In the genomic region with DNA sequence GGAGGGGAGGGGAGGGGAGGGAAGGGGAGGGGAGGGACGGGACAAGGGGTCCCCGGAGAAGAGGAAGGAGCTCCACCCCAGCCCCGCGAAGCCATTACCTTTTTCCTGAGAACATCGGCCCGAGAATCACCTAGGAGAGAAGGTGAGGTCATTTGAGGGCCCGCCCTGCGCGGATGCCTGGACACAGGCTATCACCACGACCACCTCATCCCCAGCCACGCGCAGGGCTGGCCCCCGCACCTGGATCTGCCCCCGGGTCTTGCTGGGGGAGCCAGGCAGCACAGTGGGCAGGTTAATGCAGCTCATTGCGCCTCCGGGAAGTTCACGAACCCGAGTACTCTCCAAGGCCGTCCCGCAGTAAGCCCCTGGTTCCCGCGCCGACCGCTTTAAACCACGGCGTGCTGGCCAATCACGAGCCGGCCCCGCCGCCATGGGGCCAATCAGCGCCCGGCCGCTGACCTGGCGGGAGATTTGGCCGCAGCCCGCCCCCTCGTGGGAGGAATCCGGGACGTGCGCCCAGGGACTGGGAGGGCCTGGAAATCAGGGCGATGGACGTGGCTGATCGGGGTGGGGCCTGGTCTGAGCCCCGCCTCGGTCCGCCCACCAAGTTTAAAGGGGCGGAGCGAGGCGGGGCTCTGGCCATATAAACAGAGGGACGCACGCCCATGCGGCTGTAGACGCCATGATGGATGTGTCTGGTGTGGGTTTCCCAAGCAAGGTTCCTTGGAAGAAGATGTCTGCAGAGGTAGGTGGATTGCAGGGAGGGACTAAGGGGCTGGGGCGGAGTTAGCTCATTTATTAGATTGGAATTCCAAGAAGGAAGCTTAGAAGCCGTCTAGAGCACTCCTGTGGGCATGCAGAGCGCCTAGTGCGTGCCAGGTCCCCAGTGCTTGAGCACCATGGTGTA, we compare ENCODE assay signal across 1 cellular context.
A peak's percentile ranks its signal among the peaks of the same experiment; 100 is the strongest.
TF ChIP-seq lines count a peak whose summit lies in the region.

A gene with protein sequence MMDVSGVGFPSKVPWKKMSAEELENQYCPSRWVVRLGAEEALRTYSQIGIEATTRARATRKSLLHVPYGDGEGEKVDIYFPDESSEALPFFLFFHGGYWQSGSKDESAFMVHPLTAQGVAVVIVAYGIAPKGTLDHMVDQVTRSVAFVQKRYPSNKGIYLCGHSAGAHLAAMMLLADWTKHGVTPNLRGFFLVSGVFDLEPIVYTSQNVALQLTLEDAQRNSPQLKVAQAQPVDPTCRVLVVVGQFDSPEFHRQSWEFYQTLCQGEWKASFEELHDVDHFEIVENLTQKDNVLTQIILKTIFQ (plus strand): TSS at position 674 of the 907 bp plus-strand sequence. CDS start 9 bp downstream, at position 683.
A gene with protein sequence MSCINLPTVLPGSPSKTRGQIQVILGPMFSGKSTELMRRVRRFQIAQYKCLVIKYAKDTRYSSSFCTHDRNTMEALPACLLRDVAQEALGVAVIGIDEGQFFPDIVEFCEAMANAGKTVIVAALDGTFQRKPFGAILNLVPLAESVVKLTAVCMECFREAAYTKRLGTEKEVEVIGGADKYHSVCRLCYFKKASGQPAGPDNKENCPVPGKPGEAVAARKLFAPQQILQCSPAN (minus strand): TSS at position 364 of the 907 bp plus-strand sequence. CDS start 58 bp downstream, at position 306.

TF ChIP-seq in HepG2, 621 proteins besides CTCF, POLR2A, EP300 and RAD21 (continued from another document and continues in another):
- TF ChIP-seq, protein P1, sequence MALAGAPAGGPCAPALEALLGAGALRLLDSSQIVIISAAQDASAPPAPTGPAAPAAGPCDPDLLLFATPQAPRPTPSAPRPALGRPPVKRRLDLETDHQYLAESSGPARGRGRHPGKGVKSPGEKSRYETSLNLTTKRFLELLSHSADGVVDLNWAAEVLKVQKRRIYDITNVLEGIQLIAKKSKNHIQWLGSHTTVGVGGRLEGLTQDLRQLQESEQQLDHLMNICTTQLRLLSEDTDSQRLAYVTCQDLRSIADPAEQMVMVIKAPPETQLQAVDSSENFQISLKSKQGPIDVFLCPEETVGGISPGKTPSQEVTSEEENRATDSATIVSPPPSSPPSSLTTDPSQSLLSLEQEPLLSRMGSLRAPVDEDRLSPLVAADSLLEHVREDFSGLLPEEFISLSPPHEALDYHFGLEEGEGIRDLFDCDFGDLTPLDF (CRISPR knock-in tag; IDR thresholded peaks at IDR 0.05): peak; percentile 100
- no peak for TF ChIP-seq ARNT (IDR thresholded peaks at IDR 0.05)
- TF ChIP-seq, protein P2, sequence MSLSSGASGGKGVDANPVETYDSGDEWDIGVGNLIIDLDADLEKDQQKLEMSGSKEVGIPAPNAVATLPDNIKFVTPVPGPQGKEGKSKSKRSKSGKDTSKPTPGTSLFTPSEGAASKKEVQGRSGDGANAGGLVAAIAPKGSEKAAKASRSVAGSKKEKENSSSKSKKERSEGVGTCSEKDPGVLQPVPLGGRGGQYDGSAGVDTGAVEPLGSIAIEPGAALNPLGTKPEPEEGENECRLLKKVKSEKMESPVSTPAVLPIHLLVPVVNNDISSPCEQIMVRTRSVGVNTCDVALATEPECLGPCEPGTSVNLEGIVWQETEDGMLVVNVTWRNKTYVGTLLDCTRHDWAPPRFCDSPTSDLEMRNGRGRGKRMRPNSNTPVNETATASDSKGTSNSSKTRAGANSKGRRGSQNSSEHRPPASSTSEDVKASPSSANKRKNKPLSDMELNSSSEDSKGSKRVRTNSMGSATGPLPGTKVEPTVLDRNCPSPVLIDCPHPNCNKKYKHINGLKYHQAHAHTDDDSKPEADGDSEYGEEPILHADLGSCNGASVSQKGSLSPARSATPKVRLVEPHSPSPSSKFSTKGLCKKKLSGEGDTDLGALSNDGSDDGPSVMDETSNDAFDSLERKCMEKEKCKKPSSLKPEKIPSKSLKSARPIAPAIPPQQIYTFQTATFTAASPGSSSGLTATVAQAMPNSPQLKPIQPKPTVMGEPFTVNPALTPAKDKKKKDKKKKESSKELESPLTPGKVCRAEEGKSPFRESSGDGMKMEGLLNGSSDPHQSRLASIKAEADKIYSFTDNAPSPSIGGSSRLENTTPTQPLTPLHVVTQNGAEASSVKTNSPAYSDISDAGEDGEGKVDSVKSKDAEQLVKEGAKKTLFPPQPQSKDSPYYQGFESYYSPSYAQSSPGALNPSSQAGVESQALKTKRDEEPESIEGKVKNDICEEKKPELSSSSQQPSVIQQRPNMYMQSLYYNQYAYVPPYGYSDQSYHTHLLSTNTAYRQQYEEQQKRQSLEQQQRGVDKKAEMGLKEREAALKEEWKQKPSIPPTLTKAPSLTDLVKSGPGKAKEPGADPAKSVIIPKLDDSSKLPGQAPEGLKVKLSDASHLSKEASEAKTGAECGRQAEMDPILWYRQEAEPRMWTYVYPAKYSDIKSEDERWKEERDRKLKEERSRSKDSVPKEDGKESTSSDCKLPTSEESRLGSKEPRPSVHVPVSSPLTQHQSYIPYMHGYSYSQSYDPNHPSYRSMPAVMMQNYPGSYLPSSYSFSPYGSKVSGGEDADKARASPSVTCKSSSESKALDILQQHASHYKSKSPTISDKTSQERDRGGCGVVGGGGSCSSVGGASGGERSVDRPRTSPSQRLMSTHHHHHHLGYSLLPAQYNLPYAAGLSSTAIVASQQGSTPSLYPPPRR (CRISPR knock-in tag; IDR thresholded peaks at IDR 0.05; ENCODE audit: borderline replicate concordance): no peak
- peak; percentile 75 for TF ChIP-seq NFATC3 (CRISPR knock-in tag; IDR thresholded peaks at IDR 0.05)
- TF ChIP-seq FOXJ3 (CRISPR knock-in tag; IDR thresholded peaks at IDR 0.05; ENCODE audit: borderline replicate concordance): 0 out of 2 replicates have a peak, but pooled peaks have one; percentile 37
- no peak for TF ChIP-seq ZNF761 (CRISPR knock-in tag; conservative IDR thresholded peaks at IDR 0.05)
- TF ChIP-seq, protein P3, sequence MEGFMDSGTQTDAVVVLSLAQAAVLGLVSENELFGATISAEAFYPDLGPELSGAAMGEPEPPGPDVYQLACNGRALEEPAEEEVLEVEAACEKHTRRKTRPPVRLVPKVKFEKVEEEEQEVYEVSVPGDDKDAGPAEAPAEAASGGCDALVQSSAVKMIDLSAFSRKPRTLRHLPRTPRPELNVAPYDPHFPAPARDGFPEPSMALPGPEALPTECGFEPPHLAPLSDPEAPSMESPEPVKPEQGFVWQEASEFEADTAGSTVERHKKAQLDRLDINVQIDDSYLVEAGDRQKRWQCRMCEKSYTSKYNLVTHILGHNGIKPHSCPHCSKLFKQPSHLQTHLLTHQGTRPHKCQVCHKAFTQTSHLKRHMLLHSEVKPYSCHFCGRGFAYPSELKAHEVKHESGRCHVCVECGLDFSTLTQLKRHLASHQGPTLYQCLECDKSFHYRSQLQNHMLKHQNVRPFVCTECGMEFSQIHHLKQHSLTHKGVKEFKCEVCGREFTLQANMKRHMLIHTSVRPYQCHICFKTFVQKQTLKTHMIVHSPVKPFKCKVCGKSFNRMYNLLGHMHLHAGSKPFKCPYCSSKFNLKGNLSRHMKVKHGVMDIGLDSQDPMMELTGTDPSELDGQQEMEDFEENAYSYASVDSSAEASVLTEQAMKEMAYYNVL (CRISPR knock-in tag; IDR thresholded peaks at IDR 0.05; ENCODE audit: borderline replicate concordance): peak; percentile 74
- TF ChIP-seq ZNF530 (CRISPR knock-in tag; IDR thresholded peaks at IDR 0.05; ENCODE audit: low read depth): no peak
- TF ChIP-seq ZNF670 (CRISPR knock-in tag; IDR thresholded peaks at IDR 0.05; ENCODE audit: borderline replicate concordance): peak; percentile 94; the same call in 1 of the 2 replicates
- peak; percentile 98 for TF ChIP-seq SAP130 (CRISPR knock-in tag; IDR thresholded peaks at IDR 0.05; ENCODE audit: low read depth)
- peak; percentile 82; the same call in 1 of the 2 replicates for TF ChIP-seq GABPB1 (CRISPR knock-in tag; IDR thresholded peaks at IDR 0.05)
- TF ChIP-seq AKAP8 (CRISPR knock-in tag; IDR thresholded peaks at IDR 0.05): no peak
- TF ChIP-seq HMG20B (CRISPR knock-in tag; conservative IDR thresholded peaks at IDR 0.05): no peak; the same call in 1 of the 2 replicates
- no peak for TF ChIP-seq EZH2 (conservative IDR thresholded peaks at IDR 0.05; ENCODE audit: low read depth, low read length)
- TF ChIP-seq HOXD1 (CRISPR knock-in tag; IDR thresholded peaks at IDR 0.05): peak; percentile 85
- TF ChIP-seq ZFY (CRISPR knock-in tag; IDR thresholded peaks at IDR 0.05): peak; percentile 79
- TF ChIP-seq TP53 (CRISPR knock-in tag; conservative IDR thresholded peaks at IDR 0.05): 0 out of 2 replicates have a peak, but pooled peaks have one; percentile 66
- TF ChIP-seq MTF1 (CRISPR knock-in tag; IDR thresholded peaks at IDR 0.05): no peak; the same call in 1 of the 2 replicates
- TF ChIP-seq BORCS8-MEF2B (CRISPR knock-in tag; IDR thresholded peaks at IDR 0.05): peak; percentile 100
- TF ChIP-seq, protein P4, sequence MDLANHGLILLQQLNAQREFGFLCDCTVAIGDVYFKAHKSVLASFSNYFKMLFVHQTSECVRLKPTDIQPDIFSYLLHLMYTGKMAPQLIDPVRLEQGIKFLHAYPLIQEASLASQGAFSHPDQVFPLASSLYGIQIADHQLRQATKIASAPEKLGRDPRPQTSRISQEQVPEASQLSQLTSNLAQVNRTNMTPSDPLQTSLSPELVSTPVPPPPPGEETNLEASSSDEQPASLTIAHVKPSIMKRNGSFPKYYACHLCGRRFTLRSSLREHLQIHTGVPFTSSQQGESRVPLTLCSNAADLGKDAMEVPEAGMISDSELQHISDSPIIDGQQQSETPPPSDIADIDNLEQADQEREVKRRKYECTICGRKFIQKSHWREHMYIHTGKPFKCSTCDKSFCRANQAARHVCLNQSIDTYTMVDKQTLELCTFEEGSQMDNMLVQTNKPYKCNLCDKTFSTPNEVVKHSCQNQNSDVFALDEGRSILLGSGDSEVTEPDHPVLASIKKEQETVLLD (CRISPR knock-in tag; IDR thresholded peaks at IDR 0.05; ENCODE audit: low read depth): peak; percentile 98
- TF ChIP-seq ZNF225 (CRISPR knock-in tag; IDR thresholded peaks at IDR 0.05): no peak
- peak; percentile 86 for TF ChIP-seq JUNB (CRISPR knock-in tag; IDR thresholded peaks at IDR 0.05; ENCODE audit: borderline replicate concordance)
- TF ChIP-seq SAFB2 (CRISPR knock-in tag; IDR thresholded peaks at IDR 0.05; ENCODE audit: borderline replicate concordance, low read depth): no peak
- peak; percentile 98 for TF ChIP-seq DR1 (CRISPR knock-in tag; IDR thresholded peaks at IDR 0.05)
- TF ChIP-seq, protein P5, sequence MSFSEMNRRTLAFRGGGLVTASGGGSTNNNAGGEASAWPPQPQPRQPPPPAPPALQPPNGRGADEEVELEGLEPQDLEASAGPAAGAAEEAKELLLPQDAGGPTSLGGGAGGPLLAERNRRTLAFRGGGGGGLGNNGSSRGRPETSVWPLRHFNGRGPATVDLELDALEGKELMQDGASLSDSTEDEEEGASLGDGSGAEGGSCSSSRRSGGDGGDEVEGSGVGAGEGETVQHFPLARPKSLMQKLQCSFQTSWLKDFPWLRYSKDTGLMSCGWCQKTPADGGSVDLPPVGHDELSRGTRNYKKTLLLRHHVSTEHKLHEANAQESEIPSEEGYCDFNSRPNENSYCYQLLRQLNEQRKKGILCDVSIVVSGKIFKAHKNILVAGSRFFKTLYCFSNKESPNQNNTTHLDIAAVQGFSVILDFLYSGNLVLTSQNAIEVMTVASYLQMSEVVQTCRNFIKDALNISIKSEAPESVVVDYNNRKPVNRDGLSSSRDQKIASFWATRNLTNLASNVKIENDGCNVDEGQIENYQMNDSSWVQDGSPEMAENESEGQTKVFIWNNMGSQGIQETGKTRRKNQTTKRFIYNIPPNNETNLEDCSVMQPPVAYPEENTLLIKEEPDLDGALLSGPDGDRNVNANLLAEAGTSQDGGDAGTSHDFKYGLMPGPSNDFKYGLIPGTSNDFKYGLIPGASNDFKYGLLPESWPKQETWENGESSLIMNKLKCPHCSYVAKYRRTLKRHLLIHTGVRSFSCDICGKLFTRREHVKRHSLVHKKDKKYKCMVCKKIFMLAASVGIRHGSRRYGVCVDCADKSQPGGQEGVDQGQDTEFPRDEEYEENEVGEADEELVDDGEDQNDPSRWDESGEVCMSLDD (CRISPR knock-in tag; IDR thresholded peaks at IDR 0.05; ENCODE audit: borderline replicate concordance): no peak
- TF ChIP-seq, protein P6, sequence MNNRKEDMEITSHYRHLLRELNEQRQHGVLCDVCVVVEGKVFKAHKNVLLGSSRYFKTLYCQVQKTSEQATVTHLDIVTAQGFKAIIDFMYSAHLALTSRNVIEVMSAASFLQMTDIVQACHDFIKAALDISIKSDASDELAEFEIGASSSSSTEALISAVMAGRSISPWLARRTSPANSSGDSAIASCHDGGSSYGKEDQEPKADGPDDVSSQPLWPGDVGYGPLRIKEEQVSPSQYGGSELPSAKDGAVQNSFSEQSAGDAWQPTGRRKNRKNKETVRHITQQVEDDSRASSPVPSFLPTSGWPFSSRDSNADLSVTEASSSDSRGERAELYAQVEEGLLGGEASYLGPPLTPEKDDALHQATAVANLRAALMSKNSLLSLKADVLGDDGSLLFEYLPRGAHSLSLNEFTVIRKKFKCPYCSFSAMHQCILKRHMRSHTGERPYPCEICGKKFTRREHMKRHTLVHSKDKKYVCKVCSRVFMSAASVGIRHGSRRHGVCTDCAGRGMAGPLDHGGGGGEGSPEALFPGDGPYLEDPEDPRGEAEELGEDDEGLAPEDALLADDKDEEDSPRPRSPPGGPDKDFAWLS (CRISPR knock-in tag; IDR thresholded peaks at IDR 0.05; ENCODE audit: borderline replicate concordance): no peak
- no peak for TF ChIP-seq HNRNPL (IDR thresholded peaks at IDR 0.05; ENCODE audit: low read depth, low read length)
- TF ChIP-seq, protein P7, sequence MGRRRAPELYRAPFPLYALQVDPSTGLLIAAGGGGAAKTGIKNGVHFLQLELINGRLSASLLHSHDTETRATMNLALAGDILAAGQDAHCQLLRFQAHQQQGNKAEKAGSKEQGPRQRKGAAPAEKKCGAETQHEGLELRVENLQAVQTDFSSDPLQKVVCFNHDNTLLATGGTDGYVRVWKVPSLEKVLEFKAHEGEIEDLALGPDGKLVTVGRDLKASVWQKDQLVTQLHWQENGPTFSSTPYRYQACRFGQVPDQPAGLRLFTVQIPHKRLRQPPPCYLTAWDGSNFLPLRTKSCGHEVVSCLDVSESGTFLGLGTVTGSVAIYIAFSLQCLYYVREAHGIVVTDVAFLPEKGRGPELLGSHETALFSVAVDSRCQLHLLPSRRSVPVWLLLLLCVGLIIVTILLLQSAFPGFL (CRISPR knock-in tag; IDR thresholded peaks at IDR 0.05): no peak
- TF ChIP-seq, protein P8, sequence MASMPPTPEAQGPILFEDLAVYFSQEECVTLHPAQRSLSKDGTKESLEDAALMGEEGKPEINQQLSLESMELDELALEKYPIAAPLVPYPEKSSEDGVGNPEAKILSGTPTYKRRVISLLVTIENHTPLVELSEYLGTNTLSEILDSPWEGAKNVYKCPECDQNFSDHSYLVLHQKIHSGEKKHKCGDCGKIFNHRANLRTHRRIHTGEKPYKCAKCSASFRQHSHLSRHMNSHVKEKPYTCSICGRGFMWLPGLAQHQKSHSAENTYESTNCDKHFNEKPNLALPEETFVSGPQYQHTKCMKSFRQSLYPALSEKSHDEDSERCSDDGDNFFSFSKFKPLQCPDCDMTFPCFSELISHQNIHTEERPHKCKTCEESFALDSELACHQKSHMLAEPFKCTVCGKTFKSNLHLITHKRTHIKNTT (CRISPR knock-in tag; IDR thresholded peaks at IDR 0.05): no peak
- peak; percentile 77 for TF ChIP-seq ZNF205 (CRISPR knock-in tag; IDR thresholded peaks at IDR 0.05)
- TF ChIP-seq RNF2 (conservative IDR thresholded peaks at IDR 0.05; ENCODE audit: low read depth): peak; percentile 73
- TF ChIP-seq ZNF432 (CRISPR knock-in tag; IDR thresholded peaks at IDR 0.05; ENCODE audit: borderline replicate concordance): no peak
- TF ChIP-seq CENPT (CRISPR knock-in tag; IDR thresholded peaks at IDR 0.05; ENCODE audit: low read depth): peak; percentile 98
- peak; percentile 100 for TF ChIP-seq ZNF878 (CRISPR knock-in tag; IDR thresholded peaks at IDR 0.05)
- TF ChIP-seq SRSF9 (IDR thresholded peaks at IDR 0.05; ENCODE audit: borderline replicate concordance, insufficient read depth, low read depth, low read length, poor library complexity, severe bottlenecking): no peak
- peak; percentile 87 for TF ChIP-seq MED1 (CRISPR knock-in tag; IDR thresholded peaks at IDR 0.05)
- TF ChIP-seq SCMH1 (CRISPR knock-in tag; IDR thresholded peaks at IDR 0.05; ENCODE audit: borderline replicate concordance): no peak
- 0 out of 2 replicates have a peak, but pooled peaks have one; percentile 7 for TF ChIP-seq ZKSCAN1 (IDR thresholded peaks at IDR 0.05; ENCODE audit: low read length)
